In the genomic region with DNA sequence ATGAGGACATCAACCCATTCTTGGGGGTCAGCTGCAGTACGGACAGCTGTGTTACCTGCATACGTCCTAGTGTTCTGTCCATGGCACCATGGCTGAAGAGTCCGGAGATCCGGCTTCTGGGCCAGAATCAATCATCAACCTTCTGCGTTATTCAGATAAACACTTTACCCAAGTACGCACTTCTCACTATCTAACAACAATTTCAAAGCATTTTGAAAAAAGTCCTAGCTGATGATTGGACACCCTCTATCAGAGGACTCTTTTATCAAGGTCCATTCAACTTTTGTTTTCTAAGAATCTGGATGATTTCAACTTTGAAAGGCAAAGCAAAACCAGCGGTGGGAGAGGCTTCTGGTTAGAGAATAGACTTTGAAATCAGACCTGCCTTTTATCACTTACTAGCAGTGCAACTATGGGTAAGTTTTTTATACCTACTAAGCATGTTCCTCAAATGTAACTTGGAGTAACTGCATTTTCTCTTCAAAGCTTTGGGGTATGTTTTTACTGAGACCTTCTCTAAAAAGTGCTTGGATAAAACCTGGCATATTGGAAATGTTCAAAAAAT, we compare ENCODE assay signal across 1 cellular context.
TF ChIP-seq lines count a peak whose summit lies in the region.

No MANE protein-coding gene starts in this region.

TF ChIP-seq in K562, 482 proteins besides CTCF, POLR2A, EP300 and RAD21 (continued from another document):
- TF ChIP-seq FOXM1 (IDR thresholded peaks at IDR 0.05; ENCODE audit: low read depth) (peak; percentile 56; the same call in 1 of the 2 replicates), FOXM1 (CRISPR knock-in tag; IDR thresholded peaks at IDR 0.05; ENCODE audit: low read depth) (no peak), FIP1L1 (IDR thresholded peaks at IDR 0.05; ENCODE audit: low read depth, low read length, poor library complexity, severe bottlenecking) (no peak), CEBPB (tag; IDR thresholded peaks at IDR 0.05) (no peak), BACH1 (tag; IDR thresholded peaks at IDR 0.05) (no peak), ZNF75A (CRISPR knock-in tag; IDR thresholded peaks at IDR 0.05) (peak; percentile 86), HLTF (IDR thresholded peaks at IDR 0.05) (no peak), STAT6 (CRISPR knock-in tag; IDR thresholded peaks at IDR 0.05) (no peak), ARID1B (IDR thresholded peaks at IDR 0.05) (peak; percentile 50; the same call in 1 of the 2 replicates), HMBOX1 (IDR thresholded peaks at IDR 0.05) (peak; percentile 73)
